ENCODE assay signal across 9 cellular contexts in genomic region chr11:55884995-55885394, GRCh38. TPM values are rescaled to one million over a fixed set of nuclear protein-coding genes. Genes with fewer than 3 reads are reported as not detected.
"Had no signal": no experiment of that assay in that cellular context is flagged by ENCODE, and none has a peak within 500 bp of the region (broad histone marks: within the 10 kb centered on the region; RNA-seq: fewer than 3 reads in every experiment).

No MANE protein-coding gene starts in this region.

RNA-seq across cellular contexts. Expression of gene TRIM51, which starts 1.9 kb away (rescaled TPM):
- total RNA-seq: LHCN-M2; MCF 10A; NCI-H460; OCI-LY7; PC-9; Right ventricle myocardium superior; SJSA1; T-cell; T-helper 1 cell treated with Interleukin-12 subunit alpha and Interleukin-12 subunit beta and Interleukin-4 antibody, amounts not matched to agents 30 ng/mL and 1 ng/mL, for 36 hours had no signal

RNA-seq across cellular contexts. Expression of gene OR5W2, which starts 29.4 kb away (rescaled TPM):
- total RNA-seq: LHCN-M2; MCF 10A; NCI-H460; OCI-LY7; PC-9; Right ventricle myocardium superior; SJSA1; T-cell; T-helper 1 cell treated with Interleukin-12 subunit alpha and Interleukin-12 subunit beta and Interleukin-4 antibody, amounts not matched to agents 30 ng/mL and 1 ng/mL, for 36 hours had no signal

RNA-seq across cellular contexts. Expression of gene OR5D16, which starts 46.4 kb away (rescaled TPM):
- total RNA-seq: LHCN-M2; MCF 10A; NCI-H460; OCI-LY7; PC-9; Right ventricle myocardium superior; SJSA1; T-cell; T-helper 1 cell treated with Interleukin-12 subunit alpha and Interleukin-12 subunit beta and Interleukin-4 antibody, amounts not matched to agents 30 ng/mL and 1 ng/mL, for 36 hours had no signal

RNA-seq across cellular contexts. Expression of gene OR5I1, which starts 51.2 kb away (rescaled TPM):
- total RNA-seq: LHCN-M2; MCF 10A; NCI-H460; OCI-LY7; PC-9; Right ventricle myocardium superior; SJSA1; T-cell; T-helper 1 cell treated with Interleukin-12 subunit alpha and Interleukin-12 subunit beta and Interleukin-4 antibody, amounts not matched to agents 30 ng/mL and 1 ng/mL, for 36 hours had no signal

RNA-seq across cellular contexts. Expression of gene OR5L2, which starts 58.0 kb away (rescaled TPM):
- total RNA-seq: LHCN-M2; MCF 10A; NCI-H460; OCI-LY7; PC-9; Right ventricle myocardium superior; SJSA1; T-cell; T-helper 1 cell treated with Interleukin-12 subunit alpha and Interleukin-12 subunit beta and Interleukin-4 antibody, amounts not matched to agents 30 ng/mL and 1 ng/mL, for 36 hours had no signal
